ENCODE assay signal across 16 cellular contexts in genomic region chr16:57203451-57203850, GRCh38.
"Had no signal": no experiment of that assay in that cellular context is flagged by ENCODE, and none has a peak within 500 bp of the region (broad histone marks: within the 10 kb centered on the region; RNA-seq: fewer than 3 reads in every experiment).

No MANE protein-coding gene starts in this region.

- H3K9me3 Mint-ChIP-seq: activated CD8-positive, alpha-beta T cell treated with anti-CD3 and anti-CD28 coated beads for 36 hours; activated naive CD4-positive, alpha-beta T cell treated with anti-CD3 and anti-CD28 coated beads for 36 hours had no signal

- H3K9me3 ChIP-seq: heart left ventricle, left lung, transverse colon had no signal

- ATAC-seq: activated CD8-positive, alpha-beta T cell treated with anti-CD3 and anti-CD28 coated beads for 36 hours; foreskin keratinocyte; heart left ventricle; left lung had no signal

- H3K27me3 ChIP-seq: foreskin keratinocyte, heart left ventricle, left lung, transverse colon had no signal

- H3K4me3 ChIP-seq: heart left ventricle, left lung, transverse colon had no signal

- DNase-seq: activated CD4-positive, alpha-beta T cell treated with anti-CD3 and anti-CD28 coated beads for 1 hour; activated CD8-positive, alpha-beta memory T cell treated with anti-CD3 and anti-CD28 coated beads, Interleukin-2, amount 50 U/mL, for 48 hours; activated CD8-positive, alpha-beta T cell treated with anti-CD3 and anti-CD28 coated beads for 36 hours; activated naive CD4-positive, alpha-beta T cell treated with anti-CD3 and anti-CD28 coated beads for 36 hours; amniotic stem cell; cerebellar nuclear complex; foreskin keratinocyte; heart left ventricle; left lung; nephron progenitor cell; stimulated activated CD4-positive, alpha-beta T cell treated with anti-CD3 and anti-CD28 coated beads, Interleukin-15, amount 100 ng/mL, for 24 hours; stimulated activated CD4-positive, alpha-beta T cell treated with anti-CD3 and anti-CD28 coated beads, Interleukin-4, amount 100 ng/mL, for 4 hours; SW 1271; T-helper 9 cell; transverse colon had no signal

- H3K27ac ChIP-seq: foreskin keratinocyte, heart left ventricle, left lung, transverse colon had no signal

- H3K4me1 ChIP-seq: foreskin keratinocyte, left lung, transverse colon had no signal

- H3K27ac Mint-ChIP-seq: activated CD8-positive, alpha-beta T cell treated with anti-CD3 and anti-CD28 coated beads for 36 hours; activated naive CD4-positive, alpha-beta T cell treated with anti-CD3 and anti-CD28 coated beads for 36 hours; nephron progenitor cell had no signal

- H3K4me1 Mint-ChIP-seq: nephron progenitor cell had no signal

- H3K4me3 Mint-ChIP-seq: activated CD8-positive, alpha-beta T cell treated with anti-CD3 and anti-CD28 coated beads for 36 hours; activated naive CD4-positive, alpha-beta T cell treated with anti-CD3 and anti-CD28 coated beads for 36 hours; brain; nephron progenitor cell had no signal

- H3K27me3 Mint-ChIP-seq: activated CD8-positive, alpha-beta T cell treated with anti-CD3 and anti-CD28 coated beads for 36 hours; brain had no signal
